8 cellular contexts compared by ENCODE assay signal in the genomic region with DNA sequence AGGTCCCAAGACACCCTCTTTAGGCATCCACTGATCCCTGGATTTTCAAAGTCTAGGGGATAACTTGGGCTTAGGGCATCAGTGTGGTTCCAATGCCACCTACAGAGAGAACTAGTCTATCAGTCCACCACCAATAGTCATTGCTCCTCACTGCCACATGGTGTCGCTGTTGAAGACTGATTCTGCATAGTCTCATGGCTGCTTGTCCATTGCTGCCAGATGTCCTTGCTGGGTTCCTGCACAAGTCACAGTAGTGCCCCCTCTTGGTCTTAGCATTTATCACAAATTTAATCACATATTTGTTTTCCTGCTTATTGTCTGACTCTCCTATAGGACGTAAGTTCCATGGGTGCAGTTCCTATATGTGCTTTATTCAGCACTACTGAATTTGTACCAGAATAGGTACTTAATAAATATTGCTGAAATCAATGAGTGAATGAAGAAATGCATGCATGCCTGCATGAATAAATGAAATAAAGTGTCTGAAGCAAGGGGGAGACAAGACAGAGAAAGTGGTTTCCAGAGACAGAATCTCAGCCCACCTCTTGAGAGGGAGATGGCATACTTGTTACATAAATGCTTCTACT. TPM values are rescaled to one million over a fixed set of nuclear protein-coding genes. Genes with fewer than 3 reads are reported as not detected.
DNase-seq lines count a peak whose midpoint lies in the region; ATAC-seq, FAIRE-seq and TF ChIP-seq lines count a peak whose summit lies in the region.

No MANE protein-coding gene starts in this region.

- intact Hi-C loops in K562 (cut with micrococcal nuclease) = loop anchor here (1.0 to 5.0 kb wide), 3 partner anchors 74 to 179 kb away; no protein-coding TSS in a partner anchor

- H2AFZ ChIP-seq in SK-N-SH (ENCODE audit: low read depth) = no peak overlapping the region
- H2AFZ ChIP-seq in K562 (ENCODE audit: low read depth, low read length) = no peak overlapping the region

- CTCF ChIA-PET in SK-N-SH (lab: Yijun Ruan, JAX) (interaction anchor here (1.3 kb wide), 1 partner anchor 123 kb away, joined by 3 read pairs; no protein-coding TSS in a partner anchor), K562 (lab: Yijun Ruan, JAX; ENCODE audit: low intra/inter-chr PET ratio) (interaction anchor here (0.8 to 1.8 kb wide), 3 partner anchors 85 to 182 kb away, joined by 3 to 15 read pairs (median 4); no protein-coding TSS in a partner anchor)

- 46% methylated on average over 2 of the region's 2 CpGs for WGBS in SK-N-SH (ENCODE audit: low lambda C conversion rate)
- 14% methylated on average over 2 of the region's 2 CpGs for WGBS in K562 (ENCODE audit: insufficient coverage, low coverage, missing lambda C conversion rate)

- no peak overlapping the region for H3K4me2 ChIP-seq in SK-N-SH
- no peak overlapping the region for H3K4me2 ChIP-seq in K562 (ENCODE audit: insufficient read depth, low read length)

- in situ Hi-C loops in K562 (cut with MboI) = no loop called here

- no peaks in the 10 kb centered on the region for H3K79me2 ChIP-seq in SK-N-SH (ENCODE audit: insufficient read depth)
- no peaks in the 10 kb centered on the region for H3K79me2 ChIP-seq in K562 (ENCODE audit: control insufficient read depth, insufficient read depth, low read length)

- peak; percentile 94 for ATAC-seq in K562
- no peak for ATAC-seq in GM18867 (IDR thresholded peaks at IDR 0.05; ENCODE audit: unreplicated experiment)
- no peak for ATAC-seq in HG03097 (IDR thresholded peaks at IDR 0.05; ENCODE audit: low FRiP score, unreplicated experiment)
- ATAC-seq in GM21576 (IDR thresholded peaks at IDR 0.05; ENCODE audit: unreplicated experiment) = no peak

- TF ChIP-seq RAD21 in SK-N-SH (IDR thresholded peaks at IDR 0.05; ENCODE audit: low read length) (peak; percentile 53), K562 (CRISPR knock-in tag; conservative IDR thresholded peaks at IDR 0.05 in 1 of 2, IDR thresholded peaks at IDR 0.05 in 1 of 2) (peak; percentile 58 to 94)

- H3K27me3 ChIP-seq in SK-N-SH (ENCODE audit: insufficient read depth) = no peaks in the 10 kb centered on the region
- H3K27me3 ChIP-seq in K562 (ENCODE audit: control insufficient read depth in 2 of 2, insufficient read depth in 2 of 2, low read length in 2 of 2) = peaks cover 0 to 15% of the 10 kb centered on the region in 2 experiments; a peak in 3 of 5 replicates

- POLR2A ChIA-PET in SK-N-SH (lab: Yijun Ruan, JAX) (no interaction called here), K562 (lab: Yijun Ruan, JAX) (no interaction called here)

- H3K4me3 ChIP-seq in SK-N-SH (ENCODE audit: low read depth in 2 of 2, low read length in 1 of 2) (no peak overlapping the region), K562 (no peak overlapping the region)

- no peaks in the 10 kb centered on the region for H3K9me1 ChIP-seq in K562 (ENCODE audit: control insufficient read depth, insufficient read depth, low read length)

- H3K9ac ChIP-seq in SK-N-SH (no peak overlapping the region), K562 (ENCODE audit: insufficient read depth in 1 of 2, low read depth in 2 of 2, low read length in 2 of 2) (no peak overlapping the region)

- H4K20me1 ChIP-seq in SK-N-SH (ENCODE audit: insufficient read depth) (no peaks in the 10 kb centered on the region), K562 (replicated peaks; ENCODE audit: control insufficient read depth, insufficient read depth, low read length) (no peaks in the 10 kb centered on the region)

- BruUV-seq in K562 (replicated peaks; lab: Mats Ljungman, UMichigan) = no TSS peak

- H3K36me3 ChIP-seq in SK-N-SH (replicated peaks in 1 of 2; ENCODE audit: control insufficient read depth in 1 of 2, insufficient read depth in 2 of 2, low read length in 1 of 2) = no peaks in the 10 kb centered on the region
- no peaks in the 10 kb centered on the region for H3K36me3 ChIP-seq in K562 (ENCODE audit: control insufficient read depth, insufficient read depth, low read length)

- H3K9me3 ChIP-seq in SK-N-SH = no peaks in the 10 kb centered on the region
- peaks cover 16% of the 10 kb centered on the region for H3K9me3 ChIP-seq in K562 (replicated peaks; ENCODE audit: control insufficient read depth, insufficient read depth, low read depth, low read length)

- H3K4me1 ChIP-seq in SK-N-SH (ENCODE audit: control insufficient read depth in 1 of 2, insufficient read depth in 2 of 2, low read depth in 1 of 2, low read length in 1 of 2) = no peaks in the 10 kb centered on the region
- H3K4me1 ChIP-seq in K562 (replicated peaks in 1 of 2; ENCODE audit: control insufficient read depth in 2 of 2, insufficient read depth in 2 of 2, low read length in 2 of 2) = no peaks in the 10 kb centered on the region

- no peaks in the 10 kb centered on the region for H3K9me2 ChIP-seq in SK-N-SH

- TF ChIP-seq POLR2A in K562 (conservative IDR thresholded peaks at IDR 0.05) = no peak

- peak; percentile 99 for FAIRE-seq in K562 (lab: Jason Lieb, UNC)

- TF ChIP-seq CTCF in SK-N-SH (IDR thresholded peaks at IDR 0.05) (peak; percentile 59), K562 (IDR thresholded peaks at IDR 0.05 in 2 of 3, conservative IDR thresholded peaks at IDR 0.05 in 1 of 3; ENCODE audit: insufficient read depth in 2 of 3, low read depth in 1 of 3, low read length in 3 of 3) (peak; percentile 92 to 99 (median 97))

- TF ChIP-seq EP300 in SK-N-SH (IDR thresholded peaks at IDR 0.05; ENCODE audit: borderline replicate concordance in 1 of 2, low read depth in 1 of 2, low read length in 1 of 2) (no peak), K562 (IDR thresholded peaks at IDR 0.05; ENCODE audit: low read length) (no peak)

- no peak overlapping the region for H3K27ac ChIP-seq in SK-N-SH (ENCODE audit: low read depth in 2 of 2, low read length in 1 of 2)
- H3K27ac ChIP-seq in K562 (ENCODE audit: extremely low read depth, low read depth, low read length) = no peak overlapping the region

- DNase-seq in DMS 273 (lab: John Stamatoyannopoulos, UW; ENCODE audit: unreplicated experiment) (peak; percentile 86), HuH-7 (ENCODE audit: low spot score) (peak; percentile 73), SK-N-SH (peak; percentile 53), K562 (ENCODE audit: extremely low read depth in 1 of 4, low spot score in 3 of 4) (peak; percentile 81 to 91 (median 88)), lung microvascular endothelial cell (ENCODE audit: low read depth in 2 of 2) (peak; percentile 57 to 66)

- H3F3A ChIP-seq in SK-N-SH (replicated peaks; ENCODE audit: insufficient read depth) = no peaks in the 10 kb centered on the region

TF ChIP-seq in SK-N-SH, 30 proteins besides CTCF, POLR2A, EP300 and RAD21:
- no peak for TF ChIP-seq MAX (IDR thresholded peaks at IDR 0.05; ENCODE audit: low read depth)
- peak; percentile 30; the same call in 1 of the 2 replicates for TF ChIP-seq SMC3 (IDR thresholded peaks at IDR 0.05; ENCODE audit: low read depth, low read length)

TF ChIP-seq in K562, 482 proteins besides CTCF, POLR2A, EP300 and RAD21 (continues in another document):
- TF ChIP-seq CHD2 (IDR thresholded peaks at IDR 0.05; ENCODE audit: low read depth, low read length) = no peak
- no peak for TF ChIP-seq ZNF274 (IDR thresholded peaks at IDR 0.05; ENCODE audit: borderline replicate concordance, low read depth, low read length)
- TF ChIP-seq NFATC3 (IDR thresholded peaks at IDR 0.05) = no peak
- no peak for TF ChIP-seq TCF7 (IDR thresholded peaks at IDR 0.05; ENCODE audit: borderline replicate concordance)
- TF ChIP-seq ATF4 (CRISPR knock-in tag; IDR thresholded peaks at IDR 0.05) = no peak
- TF ChIP-seq SMAD2 (IDR thresholded peaks at IDR 0.05; ENCODE audit: low read depth, low read length) = no peak
- TF ChIP-seq CTBP1 (IDR thresholded peaks at IDR 0.05; ENCODE audit: borderline replicate concordance) = peak; percentile 55; the same call in 1 of the 2 replicates

RNA-seq across cellular contexts. Expression of gene RALY, which starts 45.9 kb away (rescaled TPM):
- polyA plus RNA-seq in SK-N-SH (2012; rRNA removed) (123 and 130 TPM in 2 replicates), K562 (2011; rRNA removed) (121 and 130 TPM in 2 replicates), K562 (2014; fragmentation: Illumina TruSeq; extraction: Trizol) (128 and 152 TPM in 2 replicates), K562 (2014; fragmentation: Nextera tagmentation; extraction: Ambion mirVana) (1 to 10 TPM in 1 of 2 experiments, under 1 TPM in 1; 0.80 to 1.2 TPM), K562 (2014; rRNA removed) (207 and 219 TPM in 2 replicates)
- 71.6 and 108 TPM in 2 replicates for polyA plus RNA-seq in SK-N-SH (2012; cell fraction: cytosol; rRNA removed)
- 68.3 and 69.8 TPM in 2 replicates for polyA plus RNA-seq in SK-N-SH (2012; cell fraction: nucleus; rRNA removed)
- 32.4 and 53.6 TPM in 2 replicates for total RNA-seq in K562 (2011; cell fraction: chromatin; rRNA removed; ENCODE audit: low replicate concordance)
- total RNA-seq in K562 (2011; cell fraction: nucleolus; rRNA removed) = 34.2 and 42.0 TPM in 2 replicates
- total RNA-seq in K562 (2011; cell fraction: nucleoplasm; rRNA removed) = 39.2 and 53.0 TPM in 2 replicates
- total RNA-seq in K562 (2014; rRNA removed) (120 and 130 TPM in 2 replicates), K562 (2014; rRNA removed; fragmentation: Illumina TruSeq; extraction: Trizol) (66.0 and 71.2 TPM in 2 replicates), K562 (2015; rRNA removed; fragmentation: Illumina TruSeq; extraction: Trizol) (125 and 130 TPM in 2 replicates), K562 (2021) (164 and 174 TPM in 2 replicates), lung microvascular endothelial cell (54.7 and 61.7 TPM in 2 replicates)
- 127 and 230 TPM in 2 replicates for polyA plus RNA-seq in K562 (2011; cell fraction: cytosol; rRNA removed)
- polyA plus RNA-seq in K562 (2011; cell fraction: nucleus; rRNA removed) = 54.0 and 67.3 TPM in 2 replicates
- polyA plus RNA-seq in K562 (2012) = 134 and 170 TPM in 2 replicates
- 52.4 and 62.2 TPM in 2 replicates for polyA minus RNA-seq in K562 (2011; rRNA and poly(A)+ RNA removed)
- 67.6 and 72.6 TPM in 2 replicates for polyA minus RNA-seq in K562 (2011; cell fraction: cytosol; rRNA and poly(A)+ RNA removed)
- 29.5 and 41.0 TPM in 2 replicates for polyA minus RNA-seq in K562 (2011; cell fraction: nucleus; rRNA and poly(A)+ RNA removed)
